Comparison of ENCODE assay signal across 10 cellular contexts in the genomic region with DNA sequence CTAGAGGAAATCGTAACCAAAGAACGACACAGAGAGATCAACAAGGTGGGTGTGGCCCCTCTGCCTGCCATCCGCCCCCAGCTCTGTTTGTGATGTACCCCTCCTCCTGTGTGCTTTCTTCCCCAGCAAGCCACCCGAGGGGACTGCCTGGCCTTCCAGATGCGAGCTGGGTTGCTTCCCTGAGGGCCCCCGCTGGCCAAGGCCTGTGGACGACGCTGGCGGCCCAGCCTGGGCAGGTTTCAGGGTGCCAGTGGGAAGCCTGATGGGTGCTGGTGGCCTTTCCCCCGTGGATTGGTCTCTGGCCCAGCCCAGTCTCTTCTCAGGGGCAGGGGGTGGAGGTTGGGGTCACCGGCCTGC. TPM values are rescaled to one million over a fixed set of nuclear protein-coding genes. Genes with fewer than 3 reads are reported as not detected.
DNase-seq lines count a peak whose midpoint lies in the region; ATAC-seq and TF ChIP-seq lines count a peak whose summit lies in the region.
"Had no signal": no experiment of that assay in that cellular context is flagged by ENCODE, and none has a peak within 500 bp of the region (broad histone marks: within the 10 kb centered on the region; RNA-seq: fewer than 3 reads in every experiment).

No MANE protein-coding gene starts in this region.

- H3K36me3 Mint-ChIP-seq in activated CD4-positive, alpha-beta memory T cell treated with anti-CD3 and anti-CD28 coated beads, Interleukin-2, amount 10 ng/mL, durations not matched to agents 7 days and 5 days (ENCODE audit: low read depth), result peaks cover 33% of the 10 kb centered on the region
- H3K36me3 Mint-ChIP-seq in glutamatergic neuron (ENCODE audit: unreplicated experiment), result no peaks in the 10 kb centered on the region

- H3K27me3 Mint-ChIP-seq in activated CD4-positive, alpha-beta memory T cell treated with anti-CD3 and anti-CD28 coated beads, Interleukin-2, amount 10 ng/mL, durations not matched to agents 7 days and 5 days, result no peaks in the 10 kb centered on the region
- peaks cover 4% of the 10 kb centered on the region for H3K27me3 Mint-ChIP-seq in glutamatergic neuron (ENCODE audit: unreplicated experiment)

- H3K9me3 Mint-ChIP-seq in activated CD4-positive, alpha-beta memory T cell treated with anti-CD3 and anti-CD28 coated beads, Interleukin-2, amount 10 ng/mL, durations not matched to agents 7 days and 5 days, result no peaks in the 10 kb centered on the region
- peaks cover 6% of the 10 kb centered on the region for H3K9me3 Mint-ChIP-seq in glutamatergic neuron (ENCODE audit: unreplicated experiment)

- H3K9me3 ChIP-seq in stomach smooth muscle (ENCODE audit: control insufficient read depth in 2 of 2, low read length in 2 of 2), result no peaks in the 10 kb centered on the region
- H3K9me3 ChIP-seq: thyroid gland had no signal

- CTCF ChIA-PET in activated CD4-positive, alpha-beta memory T cell treated with anti-CD3 and anti-CD28 coated beads, Interleukin-2, amount 10 ng/mL, durations not matched to agents 7 days and 5 days (lab: Charles Lee), result interaction anchor here (1.4 to 1.8 kb wide), 3 partner anchors 8 to 256 kb away, joined by 3 to 5 read pairs (median 4); no protein-coding TSS in a partner anchor

- POLR2A ChIA-PET in activated CD4-positive, alpha-beta memory T cell treated with anti-CD3 and anti-CD28 coated beads, Interleukin-2, amount 10 ng/mL, durations not matched to agents 7 days and 5 days (lab: Charles Lee), result interaction anchor here (0.8 to 5.8 kb wide), 5 partner anchors 8 to 256 kb away, joined by 3 to 39 read pairs (median 3); a partner anchor contains a TSS

- peaks cover 58% of the 10 kb centered on the region for H3K4me1 Mint-ChIP-seq in activated CD4-positive, alpha-beta memory T cell treated with anti-CD3 and anti-CD28 coated beads, Interleukin-2, amount 10 ng/mL, durations not matched to agents 7 days and 5 days
- H3K4me1 Mint-ChIP-seq in glutamatergic neuron (ENCODE audit: low read depth, unreplicated experiment), result peaks cover 7% of the 10 kb centered on the region

- peak overlapping the region; percentile 86 for H3K4me3 Mint-ChIP-seq in activated CD4-positive, alpha-beta memory T cell treated with anti-CD3 and anti-CD28 coated beads, Interleukin-2, amount 10 ng/mL, durations not matched to agents 7 days and 5 days
- H3K4me3 Mint-ChIP-seq in glutamatergic neuron (ENCODE audit: unreplicated experiment), result peak overlapping the region; percentile 87

- H3K4me1 ChIP-seq in stomach smooth muscle (ENCODE audit: control insufficient read depth, insufficient read depth, low read length), result peaks cover 67% of the 10 kb centered on the region

- peak overlapping the region; percentile 74 for H3K27ac Mint-ChIP-seq in activated CD4-positive, alpha-beta memory T cell treated with anti-CD3 and anti-CD28 coated beads, Interleukin-2, amount 10 ng/mL, durations not matched to agents 7 days and 5 days
- no peak overlapping the region for H3K27ac Mint-ChIP-seq in glutamatergic neuron (ENCODE audit: unreplicated experiment)

- no peak for TF ChIP-seq CTCF in glutamatergic neuron (IDR thresholded peaks at IDR 0.05; ENCODE audit: partially characterized antibody, unreplicated experiment)

- H3K36me3 ChIP-seq in stomach smooth muscle (ENCODE audit: control insufficient read depth in 2 of 2, insufficient read depth in 2 of 2, low read length in 2 of 2), result peaks cover 11 to 19% of the 10 kb centered on the region in 2 donors
- H3K36me3 ChIP-seq: thyroid gland had no signal

- H3K27ac ChIP-seq in stomach smooth muscle (ENCODE audit: low read length), result peak overlapping the region; percentile 41

- no peaks in the 10 kb centered on the region for H3K27me3 ChIP-seq in stomach smooth muscle (ENCODE audit: control insufficient read depth in 1 of 2, insufficient read depth in 2 of 2, low read length in 2 of 2)
- H3K27me3 ChIP-seq: thyroid gland had no signal

- peak overlapping the region in 1 of 2 donors; percentile 87 for H3K4me3 ChIP-seq in stomach smooth muscle (ENCODE audit: low read length in 2 of 2)

- no peak for ATAC-seq in HG02678 (IDR thresholded peaks at IDR 0.05; ENCODE audit: unreplicated experiment)

- DNase-seq in activated CD8-positive, alpha-beta memory T cell treated with anti-CD3 and anti-CD28 coated beads, Interleukin-2, amount 50 U/mL, for 4 hours, result peak; percentile 13
- no peak for DNase-seq in activated CD8-positive, alpha-beta memory T cell treated with anti-CD3 and anti-CD28 coated beads, Interleukin-2, amount 50 U/mL, for 48 hours
- no peak for DNase-seq in activated CD4-positive, alpha-beta memory T cell treated with anti-CD3 and anti-CD28 coated beads, Interleukin-2, amount 10 ng/mL, durations not matched to agents 7 days and 5 days
- no peak for DNase-seq in glutamatergic neuron
- DNase-seq in globus pallidus (ENCODE audit: low spot score), result no peak
- DNase-seq in NCI-H226, result no peak
- DNase-seq: NCI-H69, thyroid gland had no signal

- peak overlapping the region; percentile 22 to 42 for H3K9ac ChIP-seq in stomach smooth muscle (ENCODE audit: low read length in 2 of 2)

RNA-seq across cellular contexts. Expression of a gene that starts 2.0 kb away (rescaled TPM):
- 100 to 1,000 TPM; 166 to 175 TPM for total RNA-seq in activated CD4-positive, alpha-beta memory T cell treated with anti-CD3 and anti-CD28 coated beads, Interleukin-2, amount 10 ng/mL, durations not matched to agents 7 days and 5 days
- 122 TPM for total RNA-seq in glutamatergic neuron (ENCODE audit: unreplicated experiment)

RNA-seq across cellular contexts. Expression of a gene that starts 7.4 kb away (rescaled TPM):
- 10 to 100 TPM; 24.7 to 25.4 TPM for total RNA-seq in activated CD4-positive, alpha-beta memory T cell treated with anti-CD3 and anti-CD28 coated beads, Interleukin-2, amount 10 ng/mL, durations not matched to agents 7 days and 5 days
- total RNA-seq in glutamatergic neuron (ENCODE audit: unreplicated experiment), result 15.3 TPM

RNA-seq across cellular contexts. Expression of a gene that starts 16.2 kb away (rescaled TPM):
- 1 to 10 TPM; 3.2 to 3.3 TPM for total RNA-seq in activated CD4-positive, alpha-beta memory T cell treated with anti-CD3 and anti-CD28 coated beads, Interleukin-2, amount 10 ng/mL, durations not matched to agents 7 days and 5 days
- 8.8 TPM for total RNA-seq in glutamatergic neuron (ENCODE audit: unreplicated experiment)
